1 cellular context compared by ENCODE assay signal in genomic region chr19:41859618-41860418, GRCh38.
TF ChIP-seq lines count a peak whose summit lies in the region.

Gene RPS19 (plus strand): TSS chr19:41860255. CDS start chr19:41860775, 520 bp downstream.

TF ChIP-seq in GM12878, 131 proteins besides CTCF, POLR2A, EP300 and RAD21 (continued from another document and continues in another):
- TF ChIP-seq ZBTB40 (IDR thresholded peaks at IDR 0.05; ENCODE audit: borderline replicate concordance) (peak; percentile 93), MXI1 (IDR thresholded peaks at IDR 0.05; ENCODE audit: low read depth, low read length) (peak; percentile 98), TCF3 (IDR thresholded peaks at IDR 0.05; ENCODE audit: borderline replicate concordance, insufficient read depth, low read depth, low read length) (peak; percentile 83; the same call in 1 of the 2 replicates), NR2F1 (conservative IDR thresholded peaks at IDR 0.05) (peak; percentile 80), MLLT1 (IDR thresholded peaks at IDR 0.05) (peak; percentile 90), CREB1 (IDR thresholded peaks at IDR 0.05; ENCODE audit: low read depth) (peak; percentile 80), POLR2AphosphoS2 (IDR thresholded peaks at IDR 0.05; ENCODE audit: low read depth, low read length) (peak; percentile 84), WRNIP1 (IDR thresholded peaks at IDR 0.05; ENCODE audit: borderline replicate concordance, low read depth, low read length) (no peak), ESRRA (IDR thresholded peaks at IDR 0.05; ENCODE audit: low read length) (0 out of 2 replicates have a peak, but pooled peaks have one; percentile 36), GATAD2B (conservative IDR thresholded peaks at IDR 0.05; ENCODE audit: low read depth) (peak; percentile 78), E2F8 (IDR thresholded peaks at IDR 0.05; ENCODE audit: low read depth, partially characterized antibody) (peak; percentile 96), NFXL1 (IDR thresholded peaks at IDR 0.05; ENCODE audit: borderline replicate concordance) (no peak), SREBF1 (IDR thresholded peaks at IDR 0.05; ENCODE audit: low read length) (no peak), TCF12 (IDR thresholded peaks at IDR 0.05; ENCODE audit: low read depth, low read length) (peak; percentile 53; the same call in 1 of the 2 replicates), CEBPB (IDR thresholded peaks at IDR 0.05; ENCODE audit: borderline replicate concordance in 1 of 2, low read depth in 2 of 2, low read length in 2 of 2) (0 out of 4 replicates have a peak, but pooled peaks of 1 of the 2 experiments have one; percentile 25), PML (IDR thresholded peaks at IDR 0.05; ENCODE audit: low read length) (peak; percentile 83), EGR1 (IDR thresholded peaks at IDR 0.05; ENCODE audit: borderline replicate concordance in 1 of 2, low read depth in 2 of 2, low read length in 2 of 2) (peak in 1 of 2 experiments; percentile 91; a peak in 2 of 3 replicates), MEF2B (IDR thresholded peaks at IDR 0.05; ENCODE audit: partially characterized antibody, poor library complexity, severe bottlenecking) (peak; percentile 36), HCFC1 (IDR thresholded peaks at IDR 0.05; ENCODE audit: low read length) (peak; percentile 91), CREM (IDR thresholded peaks at IDR 0.05; ENCODE audit: low read depth) (peak; percentile 88), KLF5 (IDR thresholded peaks at IDR 0.05; ENCODE audit: partially characterized antibody) (peak; percentile 71), BHLHE40 (IDR thresholded peaks at IDR 0.05; ENCODE audit: borderline replicate concordance in 1 of 2, low read depth in 2 of 2, low read length in 1 of 2) (peak; percentile 85 to 97), REST (IDR thresholded peaks at IDR 0.05; ENCODE audit: low read depth, low read length) (0 out of 2 replicates have a peak, but pooled peaks have one; percentile 17), RUNX3 (IDR thresholded peaks at IDR 0.05; ENCODE audit: low read length) (peak; percentile 80), HDGF (IDR thresholded peaks at IDR 0.05) (peak; percentile 97; the same call in 1 of the 2 replicates), SMARCA5 (IDR thresholded peaks at IDR 0.05) (peak; percentile 96), NBN (IDR thresholded peaks at IDR 0.05) (peak; percentile 100), SPI1 (IDR thresholded peaks at IDR 0.05; ENCODE audit: borderline replicate concordance, insufficient read depth, low read depth, low read length) (peak; percentile 79), ZBTB4 (CRISPR knock-in tag; IDR thresholded peaks at IDR 0.05) (no peak), PBX3 (IDR thresholded peaks at IDR 0.05; ENCODE audit: insufficient replicate concordance, low read depth, low read length) (no peak), POLR2AphosphoS5 (IDR thresholded peaks at IDR 0.05; ENCODE audit: low read length) (peak; percentile 98), GABPA (IDR thresholded peaks at IDR 0.05; ENCODE audit: low read depth) (peak; percentile 94), ATF2 (IDR thresholded peaks at IDR 0.05; ENCODE audit: low read length) (peak; percentile 40; the same call in 1 of the 2 replicates), ZNF24 (IDR thresholded peaks at IDR 0.05) (peak; percentile 75), ZZZ3 (IDR thresholded peaks at IDR 0.05; ENCODE audit: control insufficient read depth, insufficient read length, low read depth) (no peak), SREBF2 (IDR thresholded peaks at IDR 0.05; ENCODE audit: low read length) (no peak), TBL1XR1 (IDR thresholded peaks at IDR 0.05; ENCODE audit: low read depth, low read length) (peak; percentile 46; the same call in 1 of the 2 replicates), STAT3 (IDR thresholded peaks at IDR 0.05; ENCODE audit: low read depth, low read length) (no peak), POU2F2 (IDR thresholded peaks at IDR 0.05; ENCODE audit: borderline replicate concordance, low read depth, low read length) (peak; percentile 84), TAF1 (IDR thresholded peaks at IDR 0.05; ENCODE audit: borderline replicate concordance, low read depth, low read length) (peak; percentile 99), BCL11A (IDR thresholded peaks at IDR 0.05; ENCODE audit: low read depth, low read length) (no peak)
